Comparison of ENCODE assay signal across 12 cellular contexts in the genomic region with DNA sequence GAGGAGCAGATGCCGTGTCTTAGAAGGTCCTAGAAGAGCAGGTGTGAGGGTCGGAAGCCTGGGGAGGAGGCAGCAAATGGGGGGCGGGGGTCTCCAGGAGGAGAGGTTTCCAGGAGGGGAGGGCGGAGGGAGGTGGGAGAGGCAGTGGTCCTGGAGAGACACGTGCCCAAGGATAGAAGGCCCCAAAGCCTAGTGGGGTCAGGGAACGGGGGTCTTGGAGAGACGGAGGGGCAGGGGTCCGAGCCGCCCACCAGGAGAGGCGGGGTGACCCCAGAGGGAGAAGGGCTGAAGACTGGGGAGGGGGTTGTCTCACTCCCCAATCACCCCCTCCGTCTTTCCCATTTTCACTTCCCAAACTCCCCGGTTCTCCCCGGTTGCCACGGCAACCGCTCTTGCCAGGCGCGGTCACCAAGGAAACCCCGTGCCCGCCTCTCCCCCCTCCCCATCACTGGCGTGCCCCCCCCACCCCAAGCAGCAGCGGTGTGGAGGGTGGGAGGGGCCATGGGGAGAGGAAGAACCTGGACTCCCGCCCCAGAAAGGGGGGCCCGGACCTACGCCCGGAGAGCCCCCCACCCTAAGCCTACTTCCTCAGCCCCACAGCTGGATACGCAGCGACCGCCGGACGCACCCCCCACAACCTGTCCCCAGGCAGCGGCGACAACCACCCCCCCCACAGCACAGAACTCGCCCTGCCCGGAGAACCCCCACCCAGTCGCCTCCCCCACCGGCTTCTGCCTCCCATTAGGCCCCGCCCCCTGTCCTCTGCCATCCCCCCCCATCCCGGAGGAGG. TPM values are rescaled to one million over a fixed set of nuclear protein-coding genes. Genes with fewer than 3 reads are reported as not detected.
A peak's percentile ranks its signal among the peaks of the same experiment; 100 is the strongest.
DNase-seq lines count a peak whose midpoint lies in the region; ATAC-seq, FAIRE-seq and TF ChIP-seq lines count a peak whose summit lies in the region.
"Had no signal": no experiment of that assay in that cellular context is flagged by ENCODE, and none has a peak within 500 bp of the region (broad histone marks: within the 10 kb centered on the region; RNA-seq: fewer than 3 reads in every experiment).

No MANE protein-coding gene starts in this region.

- H3K14ac ChIP-seq in neuronal stem cell (ENCODE audit: low read length) = no peak overlapping the region

- peak overlapping the region; percentile 80 for H3K4me2 ChIP-seq in neuronal stem cell (ENCODE audit: insufficient read depth, low read length, poor library complexity, severe bottlenecking)

- no peak overlapping the region for H2BK12ac ChIP-seq in neuronal stem cell (ENCODE audit: low read length)

- no peak for ATAC-seq in HG03135 (IDR thresholded peaks at IDR 0.05; ENCODE audit: unreplicated experiment)

- no peak overlapping the region for H2BK15ac ChIP-seq in neuronal stem cell (ENCODE audit: low read length)

- H3K4me3 ChIP-seq in ectodermal cell (ENCODE audit: insufficient read depth, low read depth, low read length) = peak overlapping the region; percentile 47
- H3K4me3 ChIP-seq in neuronal stem cell (ENCODE audit: low read length in 2 of 2) = peak overlapping the region; percentile 74 to 84
- H3K4me3 ChIP-seq: pancreas had no signal

- H3K27ac ChIP-seq in ectodermal cell (ENCODE audit: insufficient read depth, low read depth, low read length, poor library complexity, severe bottlenecking) = no peak overlapping the region
- no peak overlapping the region for H3K27ac ChIP-seq in neuronal stem cell (replicated peaks; ENCODE audit: low read length)
- H3K27ac ChIP-seq: pancreas had no signal

- no peak overlapping the region for H3K23ac ChIP-seq in neuronal stem cell (ENCODE audit: low read depth, low read length, poor library complexity)

- peak overlapping the region; percentile 60 for H2AFZ ChIP-seq in neuronal stem cell (ENCODE audit: low read length)

- no peak overlapping the region for H4K8ac ChIP-seq in neuronal stem cell (ENCODE audit: low read depth, low read length)

- peaks cover 15% of the 10 kb centered on the region for H3K79me1 ChIP-seq in neuronal stem cell (ENCODE audit: low read depth, low read length)

- peak overlapping the region; percentile 94 for H3K18ac ChIP-seq in neuronal stem cell (ENCODE audit: low read length)

- H3K27ac Mint-ChIP-seq in activated T-helper 2 cell treated with anti-CD3 and anti-CD28 coated beads, Interferon-gamma antibody, Interleukin-2, Interleukin-4, amounts not matched to agents 10 μg/mL and 5 μg/mL and 100 μg/mL, durations not matched to agents 14 hours and 24 hours and 36 hours = no peak overlapping the region

- no peak overlapping the region for H4K91ac ChIP-seq in neuronal stem cell (ENCODE audit: low read depth, low read length, poor library complexity)

- H3K4me3 Mint-ChIP-seq in activated T-helper 2 cell treated with anti-CD3 and anti-CD28 coated beads, Interferon-gamma antibody, Interleukin-2, Interleukin-4, amounts not matched to agents 10 μg/mL and 5 μg/mL and 100 μg/mL, durations not matched to agents 14 hours and 24 hours and 36 hours (ENCODE audit: low read depth) = no peak overlapping the region

- H3K4ac ChIP-seq in neuronal stem cell (ENCODE audit: low read length) = no peak overlapping the region

- H3K36me3 ChIP-seq in ectodermal cell (ENCODE audit: control insufficient read depth, insufficient read depth, low read length) (no peaks in the 10 kb centered on the region), neuronal stem cell (replicated peaks in 1 of 2; ENCODE audit: control insufficient read depth in 2 of 2, insufficient read depth in 2 of 2, low read length in 2 of 2) (peaks cover 4 to 26% of the 10 kb centered on the region in 2 donors)
- H3K36me3 ChIP-seq: pancreas had no signal

- H2AK5ac ChIP-seq in neuronal stem cell (ENCODE audit: low read depth, low read length) = peak overlapping the region; percentile 57

- no peaks in the 10 kb centered on the region for H3K9me3 ChIP-seq in ectodermal cell (ENCODE audit: control insufficient read depth, low read length)
- peaks cover 0 to 2% of the 10 kb centered on the region in 2 donors for H3K9me3 ChIP-seq in neuronal stem cell (replicated peaks in 1 of 2; ENCODE audit: control insufficient read depth in 2 of 2, insufficient read depth in 1 of 2, low read depth in 1 of 2, low read length in 2 of 2)
- H3K9me3 ChIP-seq: pancreas had no signal

- intact Hi-C loops in activated T-helper 2 cell treated with anti-CD3 and anti-CD28 coated beads, Interferon-gamma antibody, Interleukin-2, Interleukin-4, amounts not matched to agents 10 μg/mL and 5 μg/mL and 100 μg/mL, durations not matched to agents 14 hours and 24 hours and 36 hours (cut with micrococcal nuclease) = no loop called here

- H2BK5ac ChIP-seq in neuronal stem cell (ENCODE audit: low read length) = peak overlapping the region; percentile 58

- H3K36me3 Mint-ChIP-seq in activated T-helper 2 cell treated with anti-CD3 and anti-CD28 coated beads, Interferon-gamma antibody, Interleukin-2, Interleukin-4, amounts not matched to agents 10 μg/mL and 5 μg/mL and 100 μg/mL, durations not matched to agents 14 hours and 24 hours and 36 hours (ENCODE audit: low read depth) = no peaks in the 10 kb centered on the region

- peak overlapping the region; percentile 74 for H3K9ac ChIP-seq in neuronal stem cell (ENCODE audit: low read depth, low read length, poor library complexity)

- TF ChIP-seq CTCF in D721Med (IDR thresholded peaks at IDR 0.05; ENCODE audit: insufficient read depth, missing control alignments) = no peak

- H3K27me3 Mint-ChIP-seq in activated T-helper 2 cell treated with anti-CD3 and anti-CD28 coated beads, Interferon-gamma antibody, Interleukin-2, Interleukin-4, amounts not matched to agents 10 μg/mL and 5 μg/mL and 100 μg/mL, durations not matched to agents 14 hours and 24 hours and 36 hours (ENCODE audit: low read depth) = peaks cover 48% of the 10 kb centered on the region

- no peaks in the 10 kb centered on the region for H3K9me3 Mint-ChIP-seq in activated T-helper 2 cell treated with anti-CD3 and anti-CD28 coated beads, Interferon-gamma antibody, Interleukin-2, Interleukin-4, amounts not matched to agents 10 μg/mL and 5 μg/mL and 100 μg/mL, durations not matched to agents 14 hours and 24 hours and 36 hours

- H3K4me1 ChIP-seq in ectodermal cell (ENCODE audit: control insufficient read depth, insufficient read depth, low read length) (peaks cover 19% of the 10 kb centered on the region), neuronal stem cell (ENCODE audit: control insufficient read depth in 2 of 2, insufficient read depth in 1 of 2, low read depth in 1 of 2, low read length in 2 of 2) (peaks cover 41 to 42% of the 10 kb centered on the region in 2 donors)
- H3K4me1 ChIP-seq: pancreas had no signal

- 26 to 38% methylated on average over 26 to 33 of the region's 38 CpGs for WGBS in ectodermal cell, 2 experiments
- WGBS in neuronal stem cell (ENCODE audit: extremely low coverage in 2 of 2, insufficient read length in 2 of 2, insufficient replicate concordance in 1 of 2), 2 donors = no CpG with 5 or more reads among the region's 38 CpGs

- FAIRE-seq in D721Med (lab: Jason Lieb, UNC) = no peak
- FAIRE-seq: G401.6, pancreas had no signal

- H3K27me3 ChIP-seq in ectodermal cell (ENCODE audit: control insufficient read depth, insufficient read depth, low read length, poor library complexity, severe bottlenecking) (peaks cover 18% of the 10 kb centered on the region), neuronal stem cell (ENCODE audit: control insufficient read depth in 3 of 3, insufficient read depth in 3 of 3, low read depth in 1 of 3, low read length in 3 of 3) (no peaks in the 10 kb centered on the region)

- H3K4me1 Mint-ChIP-seq in activated T-helper 2 cell treated with anti-CD3 and anti-CD28 coated beads, Interferon-gamma antibody, Interleukin-2, Interleukin-4, amounts not matched to agents 10 μg/mL and 5 μg/mL and 100 μg/mL, durations not matched to agents 14 hours and 24 hours and 36 hours (ENCODE audit: low read depth) = peaks cover 11% of the 10 kb centered on the region

- DNase-seq in D721Med (ENCODE audit: insufficient read length, low spot score) = peak; percentile 60
- peak; percentile 18 for DNase-seq in NCI-H1105 treated with DMSO at 0.1 percent for 48 hours (lab: John Stamatoyannopoulos, UW)
- DNase-seq in neuronal stem cell (ENCODE audit: low spot score) = peak; percentile 57
- no peak for DNase-seq in NOMO-1 treated with DMSO at 0.1 percent for 48 hours (lab: John Stamatoyannopoulos, UW; ENCODE audit: unreplicated experiment)
- no peak for DNase-seq in NCI-H1092 treated with DMSO at 0.1 percent for 48 hours (lab: John Stamatoyannopoulos, UW)
- DNase-seq in activated T-helper 2 cell treated with anti-CD3 and anti-CD28 coated beads, Interferon-gamma antibody, Interleukin-2, Interleukin-4, amounts not matched to agents 10 μg/mL and 5 μg/mL and 100 μg/mL, durations not matched to agents 14 hours and 24 hours and 36 hours (ENCODE audit: low spot score) = no peak
- DNase-seq: central memory CD4-positive, alpha-beta T cell; NCI-H2107; pancreas had no signal

- peak overlapping the region; percentile 47 for H2BK120ac ChIP-seq in neuronal stem cell (ENCODE audit: low read depth, low read length)

RNA-seq across cellular contexts. Expression of a gene that starts 1.0 kb away (rescaled TPM):
- polyA plus RNA-seq in ectodermal cell (2013, experiment 1 of 4) = 52.2 TPM
- 49.0 TPM for polyA plus RNA-seq in ectodermal cell (2013, experiment 2 of 4)
- polyA plus RNA-seq in ectodermal cell (2013, experiment 3 of 4) = 42.3 TPM
- polyA plus RNA-seq in ectodermal cell (2013, experiment 4 of 4) = 47.4 TPM
- polyA plus RNA-seq in neuronal stem cell (2013, experiment 1 of 2) = 78.7 TPM
- polyA plus RNA-seq in neuronal stem cell (2013, experiment 2 of 2) = 78.4 TPM
- total RNA-seq in activated T-helper 2 cell treated with anti-CD3 and anti-CD28 coated beads, Interferon-gamma antibody, Interleukin-2, Interleukin-4, amounts not matched to agents 10 μg/mL and 5 μg/mL and 100 μg/mL, durations not matched to agents 14 hours and 24 hours and 36 hours = 0.18 TPM in 1 of 2 replicates, not detected in the other

RNA-seq across cellular contexts. Expression of a gene that starts 53.5 kb away (rescaled TPM):
- polyA plus RNA-seq in ectodermal cell (2013, experiment 1 of 4) = not detected
- not detected for polyA plus RNA-seq in ectodermal cell (2013, experiment 2 of 4)
- polyA plus RNA-seq in ectodermal cell (2013, experiment 3 of 4) = not detected
- polyA plus RNA-seq in ectodermal cell (2013, experiment 4 of 4) = not detected
- polyA plus RNA-seq in neuronal stem cell (2013, experiment 1 of 2) = not detected
- polyA plus RNA-seq in neuronal stem cell (2013, experiment 2 of 2) = not detected
- not detected in 2 replicates for total RNA-seq in activated T-helper 2 cell treated with anti-CD3 and anti-CD28 coated beads, Interferon-gamma antibody, Interleukin-2, Interleukin-4, amounts not matched to agents 10 μg/mL and 5 μg/mL and 100 μg/mL, durations not matched to agents 14 hours and 24 hours and 36 hours

RNA-seq across cellular contexts. Expression of a gene that starts 56.3 kb away (rescaled TPM):
- polyA plus RNA-seq in ectodermal cell (2013, experiment 1 of 4) = 5.6 TPM
- 3.9 TPM for polyA plus RNA-seq in ectodermal cell (2013, experiment 2 of 4)
- polyA plus RNA-seq in ectodermal cell (2013, experiment 3 of 4) = 4.0 TPM
- 6.2 TPM for polyA plus RNA-seq in ectodermal cell (2013, experiment 4 of 4)
- polyA plus RNA-seq in neuronal stem cell (2013, experiment 1 of 2) = 2.7 TPM
- polyA plus RNA-seq in neuronal stem cell (2013, experiment 2 of 2) = 2.8 TPM
- total RNA-seq in activated T-helper 2 cell treated with anti-CD3 and anti-CD28 coated beads, Interferon-gamma antibody, Interleukin-2, Interleukin-4, amounts not matched to agents 10 μg/mL and 5 μg/mL and 100 μg/mL, durations not matched to agents 14 hours and 24 hours and 36 hours = 39.9 and 43.6 TPM in 2 replicates

Comparison
In these comparisons a context has a peak if more than half of its experiments do, and no peak if none do; other contexts are left out.
1. DNase-seq: peak in D721Med (single experiment), NCI-H1105 treated with DMSO at 0.1 percent for 48 hours (single experiment) and neuronal stem cell (single experiment); none in NOMO-1 treated with DMSO at 0.1 percent for 48 hours (single experiment), NCI-H1092 treated with DMSO at 0.1 percent for 48 hours (single experiment) and activated T-helper 2 cell treated with anti-CD3 and anti-CD28 coated beads, Interferon-gamma antibody, Interleukin-2, Interleukin-4, amounts not matched to agents 10 μg/mL and 5 μg/mL and 100 μg/mL, durations not matched to agents 14 hours and 24 hours and 36 hours (single experiment).